Comparison of ENCODE assay signal across 11 cellular contexts in genomic region chr7:28405662-28406061, GRCh38. TPM values are rescaled to one million over a fixed set of nuclear protein-coding genes. Genes with fewer than 3 reads are reported as not detected.
DNase-seq lines count a peak whose midpoint lies in the region; ATAC-seq and TF ChIP-seq lines count a peak whose summit lies in the region.
"Had no signal": no experiment of that assay in that cellular context is flagged by ENCODE, and none has a peak within 500 bp of the region (broad histone marks: within the 10 kb centered on the region; RNA-seq: fewer than 3 reads in every experiment).

No MANE protein-coding gene starts in this region.

- TF ChIP-seq CTCF in brain microvascular endothelial cell (IDR thresholded peaks at IDR 0.05; ENCODE audit: low read depth, low read length, missing control alignments) (no peak), hepatocyte (IDR thresholded peaks at IDR 0.05; ENCODE audit: poor library complexity) (no peak)

- H3K9me3 ChIP-seq in hepatocyte (ENCODE audit: low read depth), result no peaks in the 10 kb centered on the region

- intact Hi-C loops in Right ventricle myocardium inferior (cut with DNase I), result loop anchor here (5.0 kb wide), 1 partner anchor 282 kb away; no protein-coding TSS in a partner anchor
- intact Hi-C loops in cardiac septum (cut with DNase I), result loop anchor here (5.0 kb wide), 1 partner anchor 127 kb away; no protein-coding TSS in a partner anchor

- no peaks in the 10 kb centered on the region for H3K36me3 ChIP-seq in brain microvascular endothelial cell (replicated peaks)
- H3K36me3 ChIP-seq in hepatocyte (replicated peaks; ENCODE audit: insufficient read depth, low read depth), result no peaks in the 10 kb centered on the region
- H3K36me3 ChIP-seq: BLaER1 had no signal

- H3K27ac ChIP-seq in brain microvascular endothelial cell, result peak overlapping the region; percentile 44
- no peak overlapping the region for H3K27ac ChIP-seq in hepatocyte
- H3K27ac ChIP-seq: BLaER1, HL-60 had no signal

- H3K27me3 ChIP-seq in brain microvascular endothelial cell (replicated peaks), result no peaks in the 10 kb centered on the region
- peaks cover 33% of the 10 kb centered on the region for H3K27me3 ChIP-seq in hepatocyte

- H3K9me2 ChIP-seq in hepatocyte (replicated peaks; ENCODE audit: insufficient read depth), result no peaks in the 10 kb centered on the region

- H3K4me3 ChIP-seq in brain microvascular endothelial cell (ENCODE audit: low read depth, low read length) (no peak overlapping the region), hepatocyte (no peak overlapping the region)
- H3K4me3 ChIP-seq: BLaER1 had no signal

- no peak overlapping the region for H3K4me2 ChIP-seq in hepatocyte
- H3K4me2 ChIP-seq: BLaER1 had no signal

- in situ Hi-C loops in brain microvascular endothelial cell (cut with HindIII; ENCODE audit: low pct_ligation_motif_present, low sequenced_read_pairs), result no loop called here

- DNase-seq in Right ventricle myocardium inferior (ENCODE audit: missing footprints) (no peak), cardiac septum (ENCODE audit: low spot score) (no peak), brain microvascular endothelial cell (peak; percentile 96), hepatocyte (ENCODE audit: low spot score) (peak; percentile 8), RPMI8226 (no peak), activated gamma-delta T cell (lab: John Stamatoyannopoulos, UW) (no peak), NCI-H1930 (lab: John Stamatoyannopoulos, UW) (no peak)
- DNase-seq: NCI-H2081 treated with DMSO at 0.1 percent for 48 hours had no signal

- no peak overlapping the region for H2AFZ ChIP-seq in hepatocyte

- H3K4me1 ChIP-seq in hepatocyte (ENCODE audit: insufficient read depth), result peaks cover 12% of the 10 kb centered on the region

- no peaks in the 10 kb centered on the region for H3K79me2 ChIP-seq in hepatocyte

- H4K20me1 ChIP-seq in hepatocyte (ENCODE audit: insufficient read depth, poor library complexity, severe bottlenecking), result no peaks in the 10 kb centered on the region

- ATAC-seq in Right ventricle myocardium inferior, result peak; percentile 30
- no peak for ATAC-seq in HG03108 (IDR thresholded peaks at IDR 0.05; ENCODE audit: unreplicated experiment)

- WGBS in hepatocyte (ENCODE audit: low lambda C conversion rate, missing lambda C conversion rate), result 90% methylated on average over 5 of the region's 5 CpGs

RNA-seq across cellular contexts. Expression of gene CREB5, which starts 6.7 kb away (rescaled TPM):
- total RNA-seq in Right ventricle myocardium inferior (4.8 TPM), cardiac septum (43.1 TPM), hepatocyte (12.2 and 27.9 TPM in 2 replicates)
- 14.0 and 18.4 TPM in 2 replicates for polyA plus RNA-seq in hepatocyte

Comparison
In these comparisons a context has a peak if more than half of its experiments do, and no peak if none do; other contexts are left out.
1. DNase-seq: peak in brain microvascular endothelial cell (single experiment) and hepatocyte (single experiment); none in Right ventricle myocardium inferior (single experiment), cardiac septum (single experiment), RPMI8226 (single experiment), activated gamma-delta T cell (single experiment) and NCI-H1930 (0 of 2).